In the genomic region with DNA sequence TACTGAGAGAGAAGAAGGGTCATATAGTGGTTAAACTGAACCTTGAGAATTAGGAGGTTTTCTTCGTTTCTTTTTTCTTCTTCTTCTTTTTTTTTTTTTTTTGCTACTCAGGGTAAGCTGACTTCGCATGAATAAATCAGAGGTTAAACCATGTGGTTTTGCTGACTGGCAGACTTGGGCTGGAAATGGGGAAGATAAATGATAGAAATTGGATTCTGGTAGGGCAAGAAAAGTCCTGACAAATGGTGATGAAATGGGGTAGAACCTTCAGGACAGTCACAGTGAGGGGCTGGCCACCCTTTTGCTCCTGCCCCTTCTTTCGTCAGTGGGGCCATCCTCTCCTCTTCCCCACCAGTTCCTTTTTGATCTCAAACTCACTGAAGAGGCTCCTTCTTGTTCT, we compare ENCODE assay signal across 9 cellular contexts. TPM values are rescaled to one million over a fixed set of nuclear protein-coding genes. Genes with fewer than 3 reads are reported as not detected.
DNase-seq lines count a peak whose midpoint lies in the region; ATAC-seq and TF ChIP-seq lines count a peak whose summit lies in the region.
"Had no signal": no experiment of that assay in that cellular context is flagged by ENCODE, and none has a peak within 500 bp of the region (broad histone marks: within the 10 kb centered on the region; RNA-seq: fewer than 3 reads in every experiment).

No MANE protein-coding gene starts in this region.

- no peak for TF ChIP-seq CTCF in CD4-positive, alpha-beta T cell (IDR thresholded peaks at IDR 0.05)

- no peak overlapping the region for H3K4me3 ChIP-seq in SJCRH30

- no peaks in the 10 kb centered on the region for H3K4me1 ChIP-seq in SJCRH30

- H3K36me3 ChIP-seq in SJCRH30 = no peaks in the 10 kb centered on the region; the same call in 1 of the 2 replicates

- peaks cover 11% of the 10 kb centered on the region for H3K27me3 ChIP-seq in CD4-positive, alpha-beta T cell (ENCODE audit: control insufficient read depth, insufficient read depth, low read length)
- H3K27me3 ChIP-seq in SJCRH30 = no peaks in the 10 kb centered on the region

- H3K27ac ChIP-seq in CD4-positive, alpha-beta T cell (ENCODE audit: low read depth, low read length) = no peak overlapping the region
- H3K27ac ChIP-seq in SJCRH30 = no peak overlapping the region

- H3K4me1 Mint-ChIP-seq in CD4-positive, alpha-beta T cell (ENCODE audit: low read depth) = peaks cover 11% of the 10 kb centered on the region
- H3K4me1 Mint-ChIP-seq in natural killer cell treated with Interleukin-12 subunit alpha and Interleukin-12 subunit beta and Interleukin-15 and Interleukin-18, amount 100 ng/mL, for 72 hours (ENCODE audit: low read depth in 2 of 2) = peaks cover 6 to 28% of the 10 kb centered on the region in 2 donors

- CTCF ChIA-PET in CD4-positive, alpha-beta T cell (lab: Charles Lee) = no interaction called here

- H3K36me3 Mint-ChIP-seq in CD4-positive, alpha-beta T cell (ENCODE audit: low read depth) = peaks cover 7% of the 10 kb centered on the region
- H3K36me3 Mint-ChIP-seq in natural killer cell treated with Interleukin-12 subunit alpha and Interleukin-12 subunit beta and Interleukin-15 and Interleukin-18, amount 100 ng/mL, for 72 hours = peaks cover 12% of the 10 kb centered on the region

- H3K27me3 Mint-ChIP-seq in CD4-positive, alpha-beta T cell = peaks cover 30% of the 10 kb centered on the region
- H3K27me3 Mint-ChIP-seq in natural killer cell treated with Interleukin-12 subunit alpha and Interleukin-12 subunit beta and Interleukin-15 and Interleukin-18, amount 100 ng/mL, for 72 hours = peaks cover 0 to 9% of the 10 kb centered on the region in 2 donors

- peaks cover 3% of the 10 kb centered on the region for H3K9me3 Mint-ChIP-seq in CD4-positive, alpha-beta T cell
- no peaks in the 10 kb centered on the region for H3K9me3 Mint-ChIP-seq in natural killer cell treated with Interleukin-12 subunit alpha and Interleukin-12 subunit beta and Interleukin-15 and Interleukin-18, amount 100 ng/mL, for 72 hours

- H3K9me3 ChIP-seq in CD4-positive, alpha-beta T cell (ENCODE audit: control insufficient read depth, low read length) = peaks cover 12% of the 10 kb centered on the region
- H3K9me3 ChIP-seq in SJCRH30 (replicated peaks) = peaks cover 15% of the 10 kb centered on the region

- H3K27ac Mint-ChIP-seq in CD4-positive, alpha-beta T cell = no peak overlapping the region
- peak overlapping the region in 1 of 2 donors; percentile 23 for H3K27ac Mint-ChIP-seq in natural killer cell treated with Interleukin-12 subunit alpha and Interleukin-12 subunit beta and Interleukin-15 and Interleukin-18, amount 100 ng/mL, for 72 hours
- H3K27ac Mint-ChIP-seq: activated CD4-positive, alpha-beta T cell treated with anti-CD3 and anti-CD28 coated beads for 36 hours had no signal

- H3K4me3 Mint-ChIP-seq in CD4-positive, alpha-beta T cell = peak overlapping the region; percentile 83
- peak overlapping the region; percentile 32 for H3K4me3 Mint-ChIP-seq in natural killer cell treated with Interleukin-12 subunit alpha and Interleukin-12 subunit beta and Interleukin-15 and Interleukin-18, amount 100 ng/mL, for 72 hours
- H3K4me3 Mint-ChIP-seq: activated CD4-positive, alpha-beta T cell treated with anti-CD3 and anti-CD28 coated beads for 36 hours had no signal

- POLR2A ChIA-PET in CD4-positive, alpha-beta T cell (lab: Charles Lee) = no interaction called here

- no peak for DNase-seq in CD4-positive, alpha-beta T cell
- DNase-seq in M059J (ENCODE audit: low read depth) (peak; percentile 24), amniotic epithelial cell (ENCODE audit: low read depth) (peak; percentile 46), DMS79 (lab: John Stamatoyannopoulos, UW) (no peak), SJCRH30 (no peak), NCI-H146 treated with DMSO at 0.1 percent for 48 hours (lab: John Stamatoyannopoulos, UW; ENCODE audit: unreplicated experiment) (no peak)
- DNase-seq in natural killer cell treated with Interleukin-12 subunit alpha and Interleukin-12 subunit beta and Interleukin-15 and Interleukin-18, amount 100 ng/mL, for 72 hours (ENCODE audit: low spot score) = no peak
- DNase-seq: activated CD4-positive, alpha-beta T cell treated with anti-CD3 and anti-CD28 coated beads for 36 hours had no signal

- intact Hi-C loops in CD4-positive, alpha-beta T cell (cut with DNase I, micrococcal nuclease) = loop anchor here (2.0 to 10.0 kb wide), 3 partner anchors 47 to 977 kb away; a partner anchor contains a TSS

- no peak for ATAC-seq in CD4-positive, alpha-beta T cell (ENCODE audit: poor library complexity)
- ATAC-seq in natural killer cell treated with Interleukin-12 subunit alpha and Interleukin-12 subunit beta and Interleukin-15 and Interleukin-18, amount 100 ng/mL, for 72 hours = no peak
- ATAC-seq in HG03460 (IDR thresholded peaks at IDR 0.05; ENCODE audit: unreplicated experiment) = no peak
- ATAC-seq: activated CD4-positive, alpha-beta T cell treated with anti-CD3 and anti-CD28 coated beads for 36 hours had no signal

RNA-seq across cellular contexts. Expression of a gene that starts 1.6 kb away (rescaled TPM):
- total RNA-seq in CD4-positive, alpha-beta T cell = 1 to 10 TPM; 4.0 to 4.1 TPM
- 22.4 and 31.9 TPM in 2 replicates for total RNA-seq in M059J (2014; rRNA removed; shearing (Covaris generic))
- total RNA-seq in natural killer cell treated with Interleukin-12 subunit alpha and Interleukin-12 subunit beta and Interleukin-15 and Interleukin-18, amount 100 ng/mL, for 72 hours = 1 to 10 TPM; 7.9 to 9.8 TPM
- 25.3 and 25.4 TPM in 2 replicates for total RNA-seq in SJCRH30 (2014; rRNA removed; shearing (Covaris generic))

Comparison
In these comparisons a context has a peak if more than half of its experiments do, and no peak if none do; other contexts are left out.
1. DNase-seq: peak in M059J (single experiment) and amniotic epithelial cell (single experiment); none in CD4-positive, alpha-beta T cell (0 of 10), natural killer cell treated with Interleukin-12 subunit alpha and Interleukin-12 subunit beta and Interleukin-15 and Interleukin-18, amount 100 ng/mL, for 72 hours (single experiment), DMS79 (single experiment), SJCRH30 (0 of 2) and NCI-H146 treated with DMSO at 0.1 percent for 48 hours (single experiment).